8 cellular contexts compared by ENCODE assay signal in the genomic region with DNA sequence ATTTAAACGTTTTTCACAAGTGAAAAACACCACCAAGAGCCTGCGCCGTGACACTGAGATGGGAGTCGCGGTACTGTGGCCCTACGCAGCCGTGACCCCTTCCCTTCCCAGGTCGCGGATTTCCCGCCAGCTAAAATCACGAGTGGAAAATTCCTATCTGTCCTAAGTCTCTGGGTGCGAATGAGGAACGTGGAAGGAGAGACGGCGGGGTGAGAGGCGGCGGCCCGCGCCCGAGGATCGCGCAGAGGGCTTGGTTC. TPM values are rescaled to one million over a fixed set of nuclear protein-coding genes. Genes with fewer than 3 reads are reported as not detected.
A peak's percentile ranks its signal among the peaks of the same experiment; 100 is the strongest.
DNase-seq lines count a peak whose midpoint lies in the region; ATAC-seq and TF ChIP-seq lines count a peak whose summit lies in the region.

No MANE protein-coding gene starts in this region.

- WGBS in stomach, 5 donors, result 0% methylated on average over 22 of the region's 22 CpGs

- H3K4me3 Mint-ChIP-seq in activated T-cell treated with anti-CD3 and anti-CD28 coated beads, Interleukin-2, amount 50 U/mL, for 24 hours, result peak overlapping the region; percentile 97
- peak overlapping the region; percentile 93 for H3K4me3 Mint-ChIP-seq in activated naive CD8-positive, alpha-beta T cell treated with anti-CD3 and anti-CD28 coated beads, Interleukin-2, amount 10 ng/mL, durations not matched to agents 7 days and 5 days
- H3K4me3 Mint-ChIP-seq in immature natural killer cell, result peak overlapping the region; percentile 93 to 99 (median 97)

- TF ChIP-seq POLR2A in stomach (IDR thresholded peaks at IDR 0.05), result no peak

- H3K4me3 ChIP-seq in stomach, result peak overlapping the region; percentile 76 to 88 (median 84)

- peak; percentile 1 for ATAC-seq in HG03103 (IDR thresholded peaks at IDR 0.05; ENCODE audit: low read depth, unreplicated experiment)
- ATAC-seq in activated naive CD8-positive, alpha-beta T cell treated with anti-CD3 and anti-CD28 coated beads, Interleukin-2, amount 10 ng/mL, durations not matched to agents 7 days and 5 days (ENCODE audit: low read depth), result peak; percentile 0

- no peak for TF ChIP-seq CTCF in stomach (IDR thresholded peaks at IDR 0.05)

- peaks cover 8% of the 10 kb centered on the region for H3K9me3 Mint-ChIP-seq in activated T-cell treated with anti-CD3 and anti-CD28 coated beads, Interleukin-2, amount 50 U/mL, for 24 hours
- no peaks in the 10 kb centered on the region for H3K9me3 Mint-ChIP-seq in activated naive CD8-positive, alpha-beta T cell treated with anti-CD3 and anti-CD28 coated beads, Interleukin-2, amount 10 ng/mL, durations not matched to agents 7 days and 5 days
- H3K9me3 Mint-ChIP-seq in immature natural killer cell, result no peaks in the 10 kb centered on the region

- DNase-seq in activated T-cell treated with anti-CD3 and anti-CD28 coated beads, Interleukin-2, amount 50 U/mL, for 24 hours, result no peak
- no peak for DNase-seq in activated T-cell treated with anti-CD3 and anti-CD28 coated beads, Interleukin-2, amount 50 U/mL, for 1 hour
- DNase-seq in activated naive CD8-positive, alpha-beta T cell treated with anti-CD3 and anti-CD28 coated beads, Interleukin-2, amount 10 ng/mL, durations not matched to agents 7 days and 5 days, result no peak
- no peak for DNase-seq in immature natural killer cell
- no peak for DNase-seq in stomach
- DNase-seq in D341Med (ENCODE audit: low spot score), result no peak
- DNase-seq in NCI-H187 treated with DMSO at 0.1 percent for 48 hours (lab: John Stamatoyannopoulos, UW), result no peak

- POLR2A ChIA-PET in activated naive CD8-positive, alpha-beta T cell treated with anti-CD3 and anti-CD28 coated beads, Interleukin-2, amount 10 ng/mL, durations not matched to agents 7 days and 5 days (lab: Charles Lee), result interaction anchor here (0.7 to 2.4 kb wide), 9 partner anchors 15 to 1340 kb away, joined by 3 to 26 read pairs (median 3); partner anchors contain the start of genes LAPTM4A and RDH14

- H3K27me3 ChIP-seq in stomach, result no peaks in the 10 kb centered on the region

- H3K4me1 Mint-ChIP-seq in activated T-cell treated with anti-CD3 and anti-CD28 coated beads, Interleukin-2, amount 50 U/mL, for 24 hours (ENCODE audit: low read depth), result peaks cover 55% of the 10 kb centered on the region
- H3K4me1 Mint-ChIP-seq in activated naive CD8-positive, alpha-beta T cell treated with anti-CD3 and anti-CD28 coated beads, Interleukin-2, amount 10 ng/mL, durations not matched to agents 7 days and 5 days, result peaks cover 26% of the 10 kb centered on the region
- peaks cover 38 to 44% of the 10 kb centered on the region in 2 donors for H3K4me1 Mint-ChIP-seq in immature natural killer cell

- intact Hi-C loops in stomach (cut with DNase I; ENCODE audit: low total_unique reads), result no loop called here

- peak overlapping the region; percentile 89 to 96 (median 94) for H3K27ac ChIP-seq in stomach

- TF ChIP-seq EP300 in stomach (IDR thresholded peaks at IDR 0.05), result no peak

- no peaks in the 10 kb centered on the region for H3K9me3 ChIP-seq in stomach

- H3K36me3 Mint-ChIP-seq in activated T-cell treated with anti-CD3 and anti-CD28 coated beads, Interleukin-2, amount 50 U/mL, for 24 hours (ENCODE audit: low read depth), result peaks cover 43% of the 10 kb centered on the region
- peaks cover 14% of the 10 kb centered on the region for H3K36me3 Mint-ChIP-seq in activated naive CD8-positive, alpha-beta T cell treated with anti-CD3 and anti-CD28 coated beads, Interleukin-2, amount 10 ng/mL, durations not matched to agents 7 days and 5 days
- no peaks in the 10 kb centered on the region for H3K36me3 Mint-ChIP-seq in immature natural killer cell

- peaks cover 13% of the 10 kb centered on the region for H3K27me3 Mint-ChIP-seq in activated T-cell treated with anti-CD3 and anti-CD28 coated beads, Interleukin-2, amount 50 U/mL, for 24 hours
- peaks cover 3% of the 10 kb centered on the region for H3K27me3 Mint-ChIP-seq in activated naive CD8-positive, alpha-beta T cell treated with anti-CD3 and anti-CD28 coated beads, Interleukin-2, amount 10 ng/mL, durations not matched to agents 7 days and 5 days
- peaks cover 7 to 21% (median 18%) of the 10 kb centered on the region in 3 donors for H3K27me3 Mint-ChIP-seq in immature natural killer cell (ENCODE audit: low read depth in 3 of 3)

- peaks cover 0 to 4% (median 0%) of the 10 kb centered on the region in 4 donors for H3K36me3 ChIP-seq in stomach

- H3K27ac Mint-ChIP-seq in activated T-cell treated with anti-CD3 and anti-CD28 coated beads, Interleukin-2, amount 50 U/mL, for 24 hours, result peak overlapping the region; percentile 100
- peak overlapping the region; percentile 96 for H3K27ac Mint-ChIP-seq in activated naive CD8-positive, alpha-beta T cell treated with anti-CD3 and anti-CD28 coated beads, Interleukin-2, amount 10 ng/mL, durations not matched to agents 7 days and 5 days
- H3K27ac Mint-ChIP-seq in immature natural killer cell, result peak overlapping the region; percentile 95 to 100 (median 98)

- H3K4me1 ChIP-seq in stomach, result peaks cover 29 to 52% (median 42%) of the 10 kb centered on the region in 4 donors

RNA-seq across cellular contexts. Expression of gene TTC32, which starts 0.7 kb away (rescaled TPM):
- 10 to 100 TPM; 41.2 to 43.5 TPM for total RNA-seq in activated naive CD8-positive, alpha-beta T cell treated with anti-CD3 and anti-CD28 coated beads, Interleukin-2, amount 10 ng/mL, durations not matched to agents 7 days and 5 days
- polyA plus RNA-seq in immature natural killer cell (10 to 100 TPM; 14.0 to 28.3 (median 22.2) TPM), stomach (10 to 100 TPM in 2 of 3 donors, 1 to 10 TPM in 1; 4.1 to 23.8 (median 19.1) TPM)
- 10 to 100 TPM in 3 of 5 donors, 1 to 10 TPM in 1, not detected in 1; 5.5 to 35.4 (median 18.9) TPM for total RNA-seq in stomach
